In the genomic region with DNA sequence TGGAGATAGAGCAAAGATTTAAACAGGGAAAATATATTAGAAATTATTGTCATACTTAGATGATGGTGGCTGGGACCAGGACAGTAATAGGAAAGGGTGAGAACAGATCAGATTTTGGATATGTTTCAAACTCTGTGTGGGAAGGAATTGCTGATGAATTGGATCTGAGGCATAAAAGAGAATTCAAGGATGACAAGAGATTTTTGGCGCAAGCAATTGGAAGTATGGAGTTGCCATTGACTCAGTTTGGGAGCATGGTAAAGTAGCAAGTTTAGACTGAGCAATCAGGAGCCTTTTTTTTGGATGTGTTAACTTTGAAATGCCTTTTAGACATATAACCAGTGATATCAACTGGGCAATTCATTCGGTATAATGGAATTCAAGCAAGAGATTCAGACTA, we compare ENCODE assay signal across 12 cellular contexts. TPM values are rescaled to one million over a fixed set of nuclear protein-coding genes. Genes with fewer than 3 reads are reported as not detected.
DNase-seq lines count a peak whose midpoint lies in the region; ATAC-seq and TF ChIP-seq lines count a peak whose summit lies in the region.
"Had no signal": no experiment of that assay in that cellular context is flagged by ENCODE, and none has a peak within 500 bp of the region (broad histone marks: within the 10 kb centered on the region; RNA-seq: fewer than 3 reads in every experiment).

No MANE protein-coding gene starts in this region.

- no peaks in the 10 kb centered on the region for H3K9me3 ChIP-seq in OCI-LY1 (ENCODE audit: low read length)
- H3K9me3 ChIP-seq in stomach = no peaks in the 10 kb centered on the region
- H3K9me3 ChIP-seq in upper lobe of right lung = no peaks in the 10 kb centered on the region
- H3K9me3 ChIP-seq: testis had no signal

- H3K4me3 ChIP-seq in OCI-LY1 (ENCODE audit: low read depth, low read length, poor library complexity, severe bottlenecking) = no peak overlapping the region
- no peak overlapping the region for H3K4me3 ChIP-seq in stomach
- H3K4me3 ChIP-seq in upper lobe of right lung = no peak overlapping the region
- H3K4me3 ChIP-seq: testis had no signal

- H3F3A ChIP-seq in OCI-LY1 (ENCODE audit: insufficient read depth, low read length) = no peaks in the 10 kb centered on the region

- 0 out of 2 replicates have a peak, but pooled peaks cover 9% of the 10 kb centered on the region for H4K20me1 ChIP-seq in OCI-LY1 (ENCODE audit: insufficient read depth, low read length)

- H3K27ac Mint-ChIP-seq in activated CD4-positive, alpha-beta T cell treated with anti-CD3 and anti-CD28 coated beads for 36 hours = peak overlapping the region; percentile 56
- H3K27ac Mint-ChIP-seq in brain (peak overlapping the region in 2 of 5 experiments; percentile 46 to 74), progenitor cell of endocrine pancreas (peak overlapping the region; percentile 2)

- H3K4me1 ChIP-seq in OCI-LY1 (ENCODE audit: insufficient read depth, low read length, severe bottlenecking) = peaks cover 49% of the 10 kb centered on the region
- H3K4me1 ChIP-seq in stomach = peaks cover 52 to 100% (median 81%) of the 10 kb centered on the region in 4 donors
- peaks cover 69% of the 10 kb centered on the region for H3K4me1 ChIP-seq in upper lobe of right lung

- H3K9me3 Mint-ChIP-seq in activated CD4-positive, alpha-beta T cell treated with anti-CD3 and anti-CD28 coated beads for 36 hours (ENCODE audit: low read depth) = no peaks in the 10 kb centered on the region
- H3K9me3 Mint-ChIP-seq in brain (no peaks in the 10 kb centered on the region), progenitor cell of endocrine pancreas (ENCODE audit: low read depth) (no peaks in the 10 kb centered on the region)

- H3K27me3 ChIP-seq in OCI-LY1 (ENCODE audit: insufficient read depth, low read length) = no peaks in the 10 kb centered on the region
- H3K27me3 ChIP-seq in stomach = no peaks in the 10 kb centered on the region
- H3K27me3 ChIP-seq in upper lobe of right lung = no peaks in the 10 kb centered on the region
- H3K27me3 ChIP-seq: testis had no signal

- H3K36me3 ChIP-seq in OCI-LY1 (ENCODE audit: insufficient read depth, low read length) (no peaks in the 10 kb centered on the region), stomach (no peaks in the 10 kb centered on the region), upper lobe of right lung (no peaks in the 10 kb centered on the region)

- peak overlapping the region; percentile 9 for H3K4me3 Mint-ChIP-seq in activated CD4-positive, alpha-beta T cell treated with anti-CD3 and anti-CD28 coated beads for 36 hours
- H3K4me3 Mint-ChIP-seq in brain (peak overlapping the region in 4 of 5 experiments; percentile 6 to 44 (median 24)), progenitor cell of endocrine pancreas (ENCODE audit: low read depth) (no peak overlapping the region)

- H3K27ac ChIP-seq in OCI-LY1 (ENCODE audit: low read depth, low read length, poor library complexity, severe bottlenecking) = no peak overlapping the region
- no peak overlapping the region for H3K27ac ChIP-seq in stomach
- H3K27ac ChIP-seq in upper lobe of right lung = no peak overlapping the region
- H3K27ac ChIP-seq: testis had no signal

- peaks cover 100% of the 10 kb centered on the region for H3K79me2 ChIP-seq in OCI-LY1 (ENCODE audit: insufficient read depth, low read length)

- CTCF ChIA-PET in activated CD4-positive, alpha-beta T cell treated with anti-CD3 and anti-CD28 coated beads for 36 hours (lab: Charles Lee) = interaction anchor here (0.8 to 7.6 kb wide), 4 partner anchors 9 to 100 kb away, joined by 4 to 49 read pairs (median 6); no protein-coding TSS in a partner anchor

- WGBS in stomach, 5 donors = 73 to 86% (median 82%) methylated on average over 2 of the region's 2 CpGs

- no peak for TF ChIP-seq EP300 in stomach (IDR thresholded peaks at IDR 0.05)

- H3K4me1 Mint-ChIP-seq in activated CD4-positive, alpha-beta T cell treated with anti-CD3 and anti-CD28 coated beads for 36 hours = peaks cover 92% of the 10 kb centered on the region
- H3K4me1 Mint-ChIP-seq in brain (peaks cover 77% of the 10 kb centered on the region), progenitor cell of endocrine pancreas (ENCODE audit: low read depth) (peaks cover 63% of the 10 kb centered on the region)

- TF ChIP-seq POLR2A in stomach (IDR thresholded peaks at IDR 0.05) = no peak

- peaks cover 30% of the 10 kb centered on the region for H3K36me3 Mint-ChIP-seq in activated CD4-positive, alpha-beta T cell treated with anti-CD3 and anti-CD28 coated beads for 36 hours (ENCODE audit: low read depth)
- H3K36me3 Mint-ChIP-seq in brain (peaks cover 15% of the 10 kb centered on the region), progenitor cell of endocrine pancreas (ENCODE audit: insufficient read depth) (no peaks in the 10 kb centered on the region)

- H3K9ac ChIP-seq in OCI-LY1 (ENCODE audit: low read length) = no peak overlapping the region

- TF ChIP-seq CTCF in OCI-LY1 (IDR thresholded peaks at IDR 0.05; ENCODE audit: low read length) = no peak
- TF ChIP-seq CTCF in brain (conservative IDR thresholded peaks at IDR 0.05) = no peak
- no peak for TF ChIP-seq CTCF in progenitor cell of endocrine pancreas (IDR thresholded peaks at IDR 0.05; ENCODE audit: unreplicated experiment)
- no peak for TF ChIP-seq CTCF in stomach (IDR thresholded peaks at IDR 0.05)
- no peak for TF ChIP-seq CTCF in upper lobe of right lung (IDR thresholded peaks at IDR 0.05)

- POLR2A ChIA-PET in activated CD4-positive, alpha-beta T cell treated with anti-CD3 and anti-CD28 coated beads for 36 hours (lab: Charles Lee) = interaction anchor here (0.7 to 0.8 kb wide), 2 partner anchors 9 to 215 kb away, joined by 3 to 4 read pairs; no protein-coding TSS in a partner anchor

- no peak overlapping the region for H2AFZ ChIP-seq in OCI-LY1 (ENCODE audit: low read length)

- no peak for DNase-seq in activated CD4-positive, alpha-beta T cell treated with anti-CD3 and anti-CD28 coated beads for 36 hours
- DNase-seq in activated CD4-positive, alpha-beta T cell treated with anti-CD3 and anti-CD28 coated beads, Interleukin-2, amount 50 U/mL, for 1 hour = no peak
- no peak for DNase-seq in progenitor cell of endocrine pancreas (ENCODE audit: low spot score, unreplicated experiment)
- DNase-seq in stomach = no peak
- DNase-seq in GM19240 (ENCODE audit: insufficient read length, low spot score) = no peak
- no peak for DNase-seq in upper lobe of right lung
- DNase-seq: head of caudate nucleus, kidney glomerular epithelial cell, NCI-H1048, testis had no signal

- intact Hi-C loops in activated CD4-positive, alpha-beta T cell treated with anti-CD3 and anti-CD28 coated beads for 36 hours (cut with DNase I, micrococcal nuclease) = loop anchor here in 1 of 2 experiments (1.0 kb wide), 1 partner anchor 9 kb away; no protein-coding TSS in a partner anchor
- intact Hi-C loops in stomach (cut with DNase I; ENCODE audit: low total_unique reads) = no loop called here
- intact Hi-C loops in upper lobe of right lung (cut with DNase I) = no loop called here

- no peaks in the 10 kb centered on the region for H3K27me3 Mint-ChIP-seq in activated CD4-positive, alpha-beta T cell treated with anti-CD3 and anti-CD28 coated beads for 36 hours
- H3K27me3 Mint-ChIP-seq in brain = no peaks in the 10 kb centered on the region
- no peaks in the 10 kb centered on the region for H3K27me3 Mint-ChIP-seq in progenitor cell of endocrine pancreas

- H3K9me2 ChIP-seq in OCI-LY1 (ENCODE audit: low read depth, low read length) = no peaks in the 10 kb centered on the region

- peak overlapping the region; percentile 6; the same call in 1 of the 2 replicates for H3K4me2 ChIP-seq in OCI-LY1 (ENCODE audit: low read length)

- no peak for ATAC-seq in activated CD4-positive, alpha-beta T cell treated with anti-CD3 and anti-CD28 coated beads for 36 hours
- ATAC-seq in upper lobe of right lung = no peak

RNA-seq across cellular contexts. Expression of gene TAB2, which starts 14.4 kb away (rescaled TPM):
- total RNA-seq in activated CD4-positive, alpha-beta T cell treated with anti-CD3 and anti-CD28 coated beads for 36 hours = 10 to 100 TPM; 65.8 to 94.1 TPM
- polyA plus RNA-seq in brain (ENCODE audit: insufficient read depth, low read depth, low replicate concordance) (33.5 TPM), stomach (10 to 100 TPM; 14.1 to 39.1 (median 24.0) TPM)
- total RNA-seq in progenitor cell of endocrine pancreas (58.0 and 60.0 TPM in 2 replicates), stomach (100 to 1,000 TPM in 2 of 5 donors, 10 to 100 TPM in 3; 15.6 to 119 (median 56.4) TPM), upper lobe of right lung (65.8 TPM)
